In genomic region chr3:154323921-154324738, GRCh38 we compare ENCODE assay signal across 8 cellular contexts. TPM values are rescaled to one million over a fixed set of nuclear protein-coding genes. Genes with fewer than 3 reads are reported as not detected.
DNase-seq lines count a peak whose midpoint lies in the region; ATAC-seq and TF ChIP-seq lines count a peak whose summit lies in the region.

Gene DHX36 (minus strand): TSS chr3:154324487. CDS start chr3:154324416, 71 bp downstream.

- peaks cover 0 to 22% (median 13%) of the 10 kb centered on the region in 4 donors for H3K4me1 ChIP-seq in liver (ENCODE audit: control insufficient read depth in 4 of 4, insufficient read depth in 4 of 4, low read length in 3 of 4)

- under 1% methylated on average over 44 of the region's 44 CpGs for WGBS in liver

- TF ChIP-seq CTCF in C4-2B (conservative IDR thresholded peaks at IDR 0.05), result peak; percentile 25
- peak; percentile 13 for TF ChIP-seq CTCF in liver (IDR thresholded peaks at IDR 0.05; ENCODE audit: low read depth, low read length, missing input control)

- peak within 1 kb of the TSS; percentile 68 to 98 for H3K9ac ChIP-seq in liver (ENCODE audit: low read depth in 1 of 2, low read length in 2 of 2)

- H3K36me3 ChIP-seq in liver (ENCODE audit: control insufficient read depth in 4 of 4, insufficient read depth in 3 of 4, low read depth in 1 of 4, low read length in 3 of 4), result peaks cover 0 to 1% (median 0%) of the 10 kb centered on the region in 4 donors

- no peaks in the 10 kb centered on the region for H3K9me3 ChIP-seq in liver (ENCODE audit: control insufficient read depth in 4 of 4, low read length in 3 of 4)

- peak in 1 of 2 donors; percentile 26 for TF ChIP-seq RAD21 in liver (IDR thresholded peaks at IDR 0.05)

- DNase-seq in NCI-H748 treated with DMSO at 0.1 percent for 48 hours (lab: John Stamatoyannopoulos, UW) (peak; percentile 70), dermis microvascular lymphatic vessel endothelial cell (ENCODE audit: low read depth in 2 of 2) (peak; percentile 88 to 91)
- peak; percentile 84 to 85 for DNase-seq in activated CD4-positive, alpha-beta T cell treated with anti-CD3 and anti-CD28 coated beads, Interleukin-2, amount 50 U/mL, for 4 hours
- peak; percentile 91 for DNase-seq in stimulated activated CD4-positive, alpha-beta T cell treated with anti-CD3 and anti-CD28 coated beads, Interleukin-4, amount 100 ng/mL, for 24 hours

- H3K27me3 ChIP-seq in liver (ENCODE audit: control insufficient read depth in 4 of 4, insufficient read depth in 4 of 4, low read length in 3 of 4), result no peaks in the 10 kb centered on the region

- peak within 1 kb of the TSS; percentile 93 for H3K27ac ChIP-seq in C4-2B
- H3K27ac ChIP-seq in liver (ENCODE audit: low read depth in 1 of 2, low read length in 2 of 2), result peak within 1 kb of the TSS; percentile 83 to 91

- ATAC-seq in GM19395 (IDR thresholded peaks at IDR 0.05; ENCODE audit: unreplicated experiment) (peak; percentile 94), HG03565 (IDR thresholded peaks at IDR 0.05; ENCODE audit: unreplicated experiment) (peak; percentile 96)

- peak within 1 kb of the TSS; percentile 88 to 96 (median 94) for H3K4me3 ChIP-seq in liver (ENCODE audit: low read depth in 1 of 3, low read length in 3 of 3)

TF ChIP-seq in liver, 16 proteins besides CTCF, POLR2A, EP300 and RAD21:
- TF ChIP-seq FOXA1 (IDR thresholded peaks at IDR 0.05) (no peak), GABPA (IDR thresholded peaks at IDR 0.05 in 1 of 2, conservative IDR thresholded peaks at IDR 0.05 in 1 of 2) (peak; percentile 97), EGR1 (IDR thresholded peaks at IDR 0.05; ENCODE audit: low read depth in 2 of 2) (no peak), FOXA2 (IDR thresholded peaks at IDR 0.05) (no peak), HNF4G (IDR thresholded peaks at IDR 0.05) (no peak), MAX (IDR thresholded peaks at IDR 0.05) (peak; percentile 71), NR2F2 (IDR thresholded peaks at IDR 0.05) (peak; percentile 54), ATF3 (IDR thresholded peaks at IDR 0.05) (no peak), JUND (IDR thresholded peaks at IDR 0.05) (no peak), HNF4A (conservative IDR thresholded peaks at IDR 0.05) (no peak), ZBTB33 (IDR thresholded peaks at IDR 0.05) (no peak), SP1 (IDR thresholded peaks at IDR 0.05) (no peak), YY1 (IDR thresholded peaks at IDR 0.05) (peak; percentile 97), RXRA (IDR thresholded peaks at IDR 0.05) (no peak), TAF1 (conservative IDR thresholded peaks at IDR 0.05) (peak; percentile 75), REST (IDR thresholded peaks at IDR 0.05) (no peak)

RNA-seq across cellular contexts. Expression of gene DHX36, which starts in this region (rescaled TPM):
- total RNA-seq in dermis microvascular lymphatic vessel endothelial cell, result 21.3 and 27.8 TPM in 2 replicates
- 10 to 100 TPM; 26.7 to 33.6 TPM for total RNA-seq in liver
- 10 to 100 TPM; 10.6 to 19.5 TPM for polyA plus RNA-seq in liver

Comparison
In these comparisons a context has a peak if more than half of its experiments do, and no peak if none do; other contexts are left out.
1. Peak in every context shown above with its lines: DNase-seq, ATAC-seq, H3K4me3 ChIP-seq and H3K27ac ChIP-seq.